ENCODE assay signal across 8 cellular contexts in genomic region chr6:18503588-18504231, GRCh38.
A peak's percentile ranks its signal among the peaks of the same experiment; 100 is the strongest.
DNase-seq lines count a peak whose midpoint lies in the region; ATAC-seq and TF ChIP-seq lines count a peak whose summit lies in the region.

No MANE protein-coding gene starts in this region.

- H3K4me3 ChIP-seq in HUES48 (ENCODE audit: low read depth, low read length) (no peak overlapping the region), left ventricle myocardium inferior (peak overlapping the region; percentile 58), prostate gland (no peak overlapping the region)

- TF ChIP-seq CTCF in left ventricle myocardium inferior (IDR thresholded peaks at IDR 0.05; ENCODE audit: borderline replicate concordance), result peak; percentile 92
- TF ChIP-seq CTCF in prostate gland (IDR thresholded peaks at IDR 0.05), result peak; percentile 44 to 93 (median 85)

- H3K4me1 ChIP-seq in HUES48 (ENCODE audit: control insufficient read depth, insufficient read depth, low read length) (peaks cover 3% of the 10 kb centered on the region; the same call in 1 of the 2 replicates), left ventricle myocardium inferior (peaks cover 13% of the 10 kb centered on the region), prostate gland (replicated peaks) (no peaks in the 10 kb centered on the region)

- no peak for TF ChIP-seq POLR2A in prostate gland (IDR thresholded peaks at IDR 0.05)

- H3K27me3 ChIP-seq in HUES48 (ENCODE audit: control insufficient read depth, insufficient read depth, low read length) (no peaks in the 10 kb centered on the region), left ventricle myocardium inferior (ENCODE audit: low read depth) (no peaks in the 10 kb centered on the region), prostate gland (replicated peaks; ENCODE audit: insufficient read depth) (no peaks in the 10 kb centered on the region)

- WGBS in prostate gland, result 37% methylated on average over 11 of the region's 11 CpGs

- no peak overlapping the region for H3K9ac ChIP-seq in HUES48 (ENCODE audit: low read depth, low read length)

- intact Hi-C loops in left ventricle myocardium inferior (cut with micrococcal nuclease), result loop anchor here (2.0 kb wide), 1 partner anchor 179 kb away; no protein-coding TSS in a partner anchor
- intact Hi-C loops in prostate gland (cut with DNase I), result loop anchor here (2.0 kb wide), 1 partner anchor 179 kb away; no protein-coding TSS in a partner anchor

- H3K36me3 ChIP-seq in HUES48 (ENCODE audit: control insufficient read depth, insufficient read depth, low read length) (no peaks in the 10 kb centered on the region), left ventricle myocardium inferior (no peaks in the 10 kb centered on the region), prostate gland (no peaks in the 10 kb centered on the region)

- peak; percentile 64 to 77 for DNase-seq in NCI-H524 (lab: John Stamatoyannopoulos, UW)
- DNase-seq in NCI-H524 treated with DMSO at 0.1 percent for 48 hours (lab: John Stamatoyannopoulos, UW), result no peak
- DNase-seq in NOMO-1 (lab: John Stamatoyannopoulos, UW; ENCODE audit: unreplicated experiment in 2 of 2), result peak; percentile 33 to 86
- DNase-seq in amniotic stem cell (lab: John Stamatoyannopoulos, UW), result peak; percentile 80
- DNase-seq in left ventricle myocardium inferior, result peak; percentile 20
- DNase-seq in prostate gland (ENCODE audit: low spot score), result peak; percentile 71

- H3K9me3 ChIP-seq in HUES48 (ENCODE audit: control insufficient read depth, insufficient read depth, low read length) (no peaks in the 10 kb centered on the region), left ventricle myocardium inferior (replicated peaks) (no peaks in the 10 kb centered on the region), prostate gland (no peaks in the 10 kb centered on the region)

- H3K27ac ChIP-seq in HUES48 (ENCODE audit: low read depth, low read length), result peak overlapping the region; percentile 18
- H3K27ac ChIP-seq in left ventricle myocardium inferior (replicated peaks), result peak overlapping the region; percentile 49
- H3K27ac ChIP-seq in prostate gland, result peak overlapping the region; percentile 12 to 13

- peak; percentile 58 for ATAC-seq in GM21447 (IDR thresholded peaks at IDR 0.05; ENCODE audit: unreplicated experiment)
